In genomic region chr1:205423248-205423647, GRCh38 we compare ENCODE assay signal across 1 cellular context.
TF ChIP-seq lines count a peak whose summit lies in the region.

No MANE protein-coding gene starts in this region.

TF ChIP-seq in H1, 55 proteins besides CTCF, POLR2A, EP300 and RAD21 (continued from another document):
- no peak for TF ChIP-seq JUN (IDR thresholded peaks at IDR 0.05; ENCODE audit: low read depth, low read length)
